In the genomic region with DNA sequence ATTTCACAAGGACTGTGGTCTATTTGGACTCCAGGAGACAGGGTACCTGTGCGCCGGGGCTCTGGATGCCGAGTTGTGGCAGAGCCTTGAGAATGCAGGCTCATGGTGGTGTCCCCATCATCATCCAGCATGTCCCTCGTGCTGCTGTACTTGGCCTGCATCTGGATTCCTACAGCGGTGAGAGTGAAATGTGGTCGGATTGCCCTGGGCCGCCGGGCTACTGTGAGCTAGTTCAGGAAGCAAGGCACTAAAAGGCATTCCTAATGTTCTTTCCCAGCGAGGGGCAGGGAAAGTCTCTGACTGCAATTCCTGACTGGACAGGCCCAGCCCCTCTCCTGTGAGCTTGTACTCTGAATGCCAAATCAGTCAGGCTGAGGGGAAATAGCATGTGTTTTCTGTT, we compare ENCODE assay signal across 15 cellular contexts. TPM values are rescaled to one million over a fixed set of nuclear protein-coding genes. Genes with fewer than 3 reads are reported as not detected.
DNase-seq lines count a peak whose midpoint lies in the region; ATAC-seq, FAIRE-seq and TF ChIP-seq lines count a peak whose summit lies in the region.
"Had no signal": no experiment of that assay in that cellular context is flagged by ENCODE, and none has a peak within 500 bp of the region (broad histone marks: within the 10 kb centered on the region; RNA-seq: fewer than 3 reads in every experiment).

A gene with protein sequence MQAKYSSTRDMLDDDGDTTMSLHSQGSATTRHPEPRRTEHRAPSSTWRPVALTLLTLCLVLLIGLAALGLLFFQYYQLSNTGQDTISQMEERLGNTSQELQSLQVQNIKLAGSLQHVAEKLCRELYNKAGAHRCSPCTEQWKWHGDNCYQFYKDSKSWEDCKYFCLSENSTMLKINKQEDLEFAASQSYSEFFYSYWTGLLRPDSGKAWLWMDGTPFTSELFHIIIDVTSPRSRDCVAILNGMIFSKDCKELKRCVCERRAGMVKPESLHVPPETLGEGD (minus strand): TSS at position 224 of the 400 bp plus-strand sequence. CDS start 63 bp downstream, at position 161.

- H3K36me3 Mint-ChIP-seq in stimulated activated memory B cell treated with anti-CD40 and anti-IgM and Interleukin-4, amounts not matched to agents 10 μg/mL and 1 μg/mL and 100 μg/mL, for 72 hours = no peaks in the 10 kb centered on the region
- H3K36me3 Mint-ChIP-seq in activated T-helper 2 cell treated with anti-CD3 and anti-CD28 coated beads, Interferon-gamma antibody, Interleukin-2, Interleukin-4, amounts not matched to agents 10 μg/mL and 5 μg/mL and 100 μg/mL, durations not matched to agents 14 hours and 24 hours and 36 hours (ENCODE audit: low read depth) = no peaks in the 10 kb centered on the region
- H3K36me3 Mint-ChIP-seq: activated naive CD4-positive, alpha-beta T cell treated with anti-CD3 and anti-CD28 coated beads, Interleukin-2, amount 10 ng/mL, durations not matched to agents 7 days and 5 days; CD4-positive, alpha-beta memory T cell had no signal

- CTCF ChIA-PET in H1 (lab: Charles Lee; ENCODE audit: partially characterized antibody) = interaction anchor here (0.6 to 1.4 kb wide), 2 partner anchors 30 to 67 kb away, joined by 3 to 4 read pairs; no protein-coding TSS in a partner anchor

- H3K23ac ChIP-seq in H1 (ENCODE audit: insufficient read length) = no peak within 1 kb of the TSS

- H3K4me1 Mint-ChIP-seq in stimulated activated memory B cell treated with anti-CD40 and anti-IgM and Interleukin-4, amounts not matched to agents 10 μg/mL and 1 μg/mL and 100 μg/mL, for 72 hours = no peaks in the 10 kb centered on the region
- no peaks in the 10 kb centered on the region for H3K4me1 Mint-ChIP-seq in activated T-helper 2 cell treated with anti-CD3 and anti-CD28 coated beads, Interferon-gamma antibody, Interleukin-2, Interleukin-4, amounts not matched to agents 10 μg/mL and 5 μg/mL and 100 μg/mL, durations not matched to agents 14 hours and 24 hours and 36 hours (ENCODE audit: low read depth)
- H3K4me1 Mint-ChIP-seq: activated naive CD4-positive, alpha-beta T cell treated with anti-CD3 and anti-CD28 coated beads, Interleukin-2, amount 10 ng/mL, durations not matched to agents 7 days and 5 days; CD4-positive, alpha-beta memory T cell had no signal

- H2BK120ac ChIP-seq in H1 (replicated peaks; ENCODE audit: low read depth, low read length) = no peak within 1 kb of the TSS

- POLR2A ChIA-PET in H1 (lab: Charles Lee; ENCODE audit: partially characterized antibody) = interaction anchor here (1.1 kb wide), 1 partner anchor 203 kb away, joined by 3 read pairs; no protein-coding TSS in a partner anchor

- H3K27me3 ChIP-seq in H1 (replicated peaks in 1 of 4; ENCODE audit: control insufficient read depth in 3 of 4, extremely low read depth in 1 of 4, insufficient read depth in 3 of 4, low read length in 3 of 4) (no peaks in the 10 kb centered on the region), stomach (peaks cover 0 to 5% (median 0%) of the 10 kb centered on the region in 3 donors)
- H3K27me3 ChIP-seq: neutrophil had no signal

- no peak within 1 kb of the TSS for H2BK20ac ChIP-seq in H1 (ENCODE audit: low read length)

- H3K4me1 ChIP-seq in H1 (replicated peaks in 1 of 4; ENCODE audit: control insufficient read depth in 3 of 4, insufficient read depth in 4 of 4, low read length in 3 of 4) = peaks cover 0 to 7% (median 4%) of the 10 kb centered on the region in 4 experiments; a peak in 5 of 7 replicates
- H3K4me1 ChIP-seq in stomach = peaks cover 0 to 25% (median 13%) of the 10 kb centered on the region in 4 donors

- H3K36me3 ChIP-seq in H1 (ENCODE audit: control insufficient read depth in 2 of 4, insufficient read depth in 4 of 4, low read length in 3 of 4) (no peaks in the 10 kb centered on the region), stomach (no peaks in the 10 kb centered on the region)
- H3K36me3 ChIP-seq: neutrophil had no signal

- H3K9me3 ChIP-seq in H1 (ENCODE audit: insufficient read depth in 2 of 2, low read depth in 1 of 2, low read length in 1 of 2) (no peaks in the 10 kb centered on the region), stomach (no peaks in the 10 kb centered on the region)
- H3K9me3 ChIP-seq: neutrophil had no signal

- peaks cover 5% of the 10 kb centered on the region for H3K9me3 Mint-ChIP-seq in stimulated activated memory B cell treated with anti-CD40 and anti-IgM and Interleukin-4, amounts not matched to agents 10 μg/mL and 1 μg/mL and 100 μg/mL, for 72 hours
- H3K9me3 Mint-ChIP-seq in activated T-helper 2 cell treated with anti-CD3 and anti-CD28 coated beads, Interferon-gamma antibody, Interleukin-2, Interleukin-4, amounts not matched to agents 10 μg/mL and 5 μg/mL and 100 μg/mL, durations not matched to agents 14 hours and 24 hours and 36 hours = no peaks in the 10 kb centered on the region

- 58% methylated on average over 9 of the region's 9 CpGs; no CpG with 5 or more reads in 1 of the 2 experiments for WGBS in H1 (ENCODE audit: extremely low coverage in 1 of 2, insufficient coverage in 1 of 2, insufficient read length in 1 of 2, insufficient replicate concordance in 2 of 2, low coverage in 1 of 2, low lambda C conversion rate in 2 of 2, missing lambda C conversion rate in 1 of 2), 2 experiments
- 44 to 54% (median 49%) methylated on average over 9 of the region's 9 CpGs for WGBS in stomach, 5 donors

- intact Hi-C loops in stomach (cut with DNase I; ENCODE audit: low total_unique reads) = no loop called here
- intact Hi-C loops in activated T-helper 2 cell treated with anti-CD3 and anti-CD28 coated beads, Interferon-gamma antibody, Interleukin-2, Interleukin-4, amounts not matched to agents 10 μg/mL and 5 μg/mL and 100 μg/mL, durations not matched to agents 14 hours and 24 hours and 36 hours (cut with micrococcal nuclease) = no loop called here

- no peak within 1 kb of the TSS for H3K56ac ChIP-seq in H1 (replicated peaks; ENCODE audit: insufficient read length, low read depth, low read length)

- H4K5ac ChIP-seq in H1 (ENCODE audit: insufficient read length, low read depth, low read length) = no peak within 1 kb of the TSS

- TF ChIP-seq CTCF in HFF-Myc (IDR thresholded peaks at IDR 0.05; ENCODE audit: low read depth, low read length, missing control alignments) (no peak), H1 (IDR thresholded peaks at IDR 0.05; ENCODE audit: control extremely low read depth in 1 of 3, insufficient read depth in 1 of 3, low read depth in 1 of 3, low read length in 3 of 3) (no peak), stomach (IDR thresholded peaks at IDR 0.05) (no peak)

- H3K9ac ChIP-seq in H1 (replicated peaks in 1 of 4; ENCODE audit: extremely low read depth in 1 of 4, low read depth in 3 of 4, low read length in 3 of 4) = no peak within 1 kb of the TSS; a peak in 1 of 7 replicates

- H2BK5ac ChIP-seq in H1 (ENCODE audit: low read depth, low read length) = no peak within 1 kb of the TSS

- no peak within 1 kb of the TSS for H3K4ac ChIP-seq in H1 (replicated peaks; ENCODE audit: insufficient read length, low read depth, low read length)

- peak in 1 of 2 experiments; percentile 29; a peak in 1 of 3 replicates for TF ChIP-seq POLR2A in H1 (IDR thresholded peaks at IDR 0.05; ENCODE audit: control extremely low read depth in 1 of 2, low read depth in 2 of 2, low read length in 2 of 2)
- no peak for TF ChIP-seq POLR2A in stomach (IDR thresholded peaks at IDR 0.05)
- TF ChIP-seq POLR2A in GM12891 (IDR thresholded peaks at IDR 0.05; ENCODE audit: low read depth, low read length) = no peak

- ATAC-seq in stimulated activated memory B cell treated with anti-CD40 and anti-IgM and Interleukin-4, amounts not matched to agents 10 μg/mL and 1 μg/mL and 100 μg/mL, for 72 hours = no peak

- no peak within 1 kb of the TSS for H2AK5ac ChIP-seq in H1 (ENCODE audit: low read depth, low read length)

- H3K27me3 Mint-ChIP-seq in stimulated activated memory B cell treated with anti-CD40 and anti-IgM and Interleukin-4, amounts not matched to agents 10 μg/mL and 1 μg/mL and 100 μg/mL, for 72 hours = peaks cover 34% of the 10 kb centered on the region
- peaks cover 2% of the 10 kb centered on the region for H3K27me3 Mint-ChIP-seq in activated T-helper 2 cell treated with anti-CD3 and anti-CD28 coated beads, Interferon-gamma antibody, Interleukin-2, Interleukin-4, amounts not matched to agents 10 μg/mL and 5 μg/mL and 100 μg/mL, durations not matched to agents 14 hours and 24 hours and 36 hours (ENCODE audit: low read depth)

- peak within 1 kb of the TSS; percentile 41 for H3K4me3 ChIP-seq in HFF-Myc (replicated peaks; ENCODE audit: low read depth, low read length)
- H3K4me3 ChIP-seq in H1 (ENCODE audit: extremely low read depth in 1 of 4, insufficient read depth in 2 of 4, low read depth in 3 of 4, low read length in 4 of 4) = no peak within 1 kb of the TSS
- peak within 1 kb of the TSS in 1 of 4 donors; percentile 11 for H3K4me3 ChIP-seq in stomach

- H3K23me2 ChIP-seq in H1 (ENCODE audit: low read depth, low read length) = no peaks in the 10 kb centered on the region

- TF ChIP-seq RAD21 in H1 (IDR thresholded peaks at IDR 0.05 in 1 of 2, conservative IDR thresholded peaks at IDR 0.05 in 1 of 2; ENCODE audit: low read depth in 2 of 2, low read length in 2 of 2) = no peak

- no peak within 1 kb of the TSS for H3K14ac ChIP-seq in H1 (ENCODE audit: insufficient read length)

- TF ChIP-seq EP300 in H1 (IDR thresholded peaks at IDR 0.05; ENCODE audit: borderline replicate concordance in 1 of 2, low read depth in 2 of 2, low read length in 2 of 2) = no peak
- TF ChIP-seq EP300 in stomach (IDR thresholded peaks at IDR 0.05) = no peak

- DNase-seq in HFF-Myc (ENCODE audit: extremely low read depth, low read depth) = peak; percentile 64
- DNase-seq in H1 (ENCODE audit: low read depth in 1 of 2, low spot score in 2 of 2) = peak; percentile 23 to 56
- peak; percentile 58 for DNase-seq in left kidney (ENCODE audit: low read depth, low spot score)
- DNase-seq in stomach = no peak
- DNase-seq in NCI-H510A (lab: John Stamatoyannopoulos, UW) = no peak
- DNase-seq in GM12891 (ENCODE audit: insufficient read length, low spot score) = no peak
- no peak for DNase-seq in activated T-helper 2 cell treated with anti-CD3 and anti-CD28 coated beads, Interferon-gamma antibody, Interleukin-2, Interleukin-4, amounts not matched to agents 10 μg/mL and 5 μg/mL and 100 μg/mL, durations not matched to agents 14 hours and 24 hours and 36 hours (ENCODE audit: low spot score)
- DNase-seq: activated CD4-positive, alpha-beta T cell treated with anti-CD3 and anti-CD28 coated beads for 4 hours; activated naive CD4-positive, alpha-beta T cell treated with anti-CD3 and anti-CD28 coated beads, Interleukin-2, amount 10 ng/mL, durations not matched to agents 7 days and 5 days; CD4-positive, alpha-beta memory T cell; MV-4-11; stimulated activated CD4-positive, alpha-beta T cell treated with anti-CD3 and anti-CD28 coated beads, Interleukin-4, amount 100 ng/mL, for 1 hour had no signal

- H3K18ac ChIP-seq in H1 (ENCODE audit: extremely low read depth, low read length) = no peak within 1 kb of the TSS

- H3K27ac Mint-ChIP-seq in stimulated activated memory B cell treated with anti-CD40 and anti-IgM and Interleukin-4, amounts not matched to agents 10 μg/mL and 1 μg/mL and 100 μg/mL, for 72 hours = no peak within 1 kb of the TSS
- no peak within 1 kb of the TSS for H3K27ac Mint-ChIP-seq in activated T-helper 2 cell treated with anti-CD3 and anti-CD28 coated beads, Interferon-gamma antibody, Interleukin-2, Interleukin-4, amounts not matched to agents 10 μg/mL and 5 μg/mL and 100 μg/mL, durations not matched to agents 14 hours and 24 hours and 36 hours
- H3K27ac Mint-ChIP-seq: activated naive CD4-positive, alpha-beta T cell treated with anti-CD3 and anti-CD28 coated beads, Interleukin-2, amount 10 ng/mL, durations not matched to agents 7 days and 5 days; CD4-positive, alpha-beta memory T cell had no signal

- peak within 1 kb of the TSS; percentile 80 for H2AFZ ChIP-seq in H1 (ENCODE audit: low read length)

- H2BK12ac ChIP-seq in H1 (ENCODE audit: low read depth, low read length) = peak within 1 kb of the TSS; percentile 78; the same call in 1 of the 2 replicates

- H3K79me1 ChIP-seq in H1 (ENCODE audit: low read depth, low read length) = no peaks in the 10 kb centered on the region

- no peak within 1 kb of the TSS for H2BK15ac ChIP-seq in H1 (ENCODE audit: low read length)

- FAIRE-seq in H1 (lab: Jason Lieb, UNC) (peak; percentile 83), GM12891 (lab: Jason Lieb, UNC) (no peak)

- H4K91ac ChIP-seq in H1 (replicated peaks; ENCODE audit: insufficient read length, low read length) = peak within 1 kb of the TSS; percentile 49

- no peaks in the 10 kb centered on the region for H4K20me1 ChIP-seq in H1 (replicated peaks in 1 of 2; ENCODE audit: control insufficient read depth in 1 of 2, insufficient read depth in 2 of 2, low read length in 2 of 2)

- no peaks in the 10 kb centered on the region for H3K79me2 ChIP-seq in H1 (ENCODE audit: control insufficient read depth in 1 of 2, insufficient read depth in 2 of 2, low read length in 2 of 2)

- no peak within 1 kb of the TSS for H3K4me2 ChIP-seq in H1 (ENCODE audit: insufficient read depth in 1 of 2, low read depth in 2 of 2, low read length in 2 of 2)

- H3K27ac ChIP-seq in H1 (ENCODE audit: low read depth, low read length) = no peak within 1 kb of the TSS
- peak within 1 kb of the TSS in 4 of 5 donors; percentile 4 to 75 (median 50) for H3K27ac ChIP-seq in stomach
- H3K27ac ChIP-seq: neutrophil had no signal

- H3K4me3 Mint-ChIP-seq in stimulated activated memory B cell treated with anti-CD40 and anti-IgM and Interleukin-4, amounts not matched to agents 10 μg/mL and 1 μg/mL and 100 μg/mL, for 72 hours = no peak within 1 kb of the TSS
- no peak within 1 kb of the TSS for H3K4me3 Mint-ChIP-seq in activated T-helper 2 cell treated with anti-CD3 and anti-CD28 coated beads, Interferon-gamma antibody, Interleukin-2, Interleukin-4, amounts not matched to agents 10 μg/mL and 5 μg/mL and 100 μg/mL, durations not matched to agents 14 hours and 24 hours and 36 hours (ENCODE audit: low read depth)
- H3K4me3 Mint-ChIP-seq: activated naive CD4-positive, alpha-beta T cell treated with anti-CD3 and anti-CD28 coated beads, Interleukin-2, amount 10 ng/mL, durations not matched to agents 7 days and 5 days; CD4-positive, alpha-beta memory T cell had no signal

- peak within 1 kb of the TSS; percentile 57; the same call in 1 of the 2 replicates for H4K8ac ChIP-seq in H1 (ENCODE audit: extremely low read depth, insufficient read depth, low read length)

RNA-seq across cellular contexts. Expression of the gene that starts here (rescaled TPM):
- total RNA-seq in H1 (2021; fragmentation: NEBNext Ultra II Directional; extraction: Animal tissue kit (Norgen Biotek cat#: 25700)) = not detected in 2 replicates
- polyA plus RNA-seq in H1 (2011; rRNA removed) (0.13 and 0.20 TPM in 2 replicates), stomach (1 to 10 TPM in 2 of 3 donors, under 1 TPM in 1; 0.46 to 3.4 (median 1.1) TPM)
- polyA plus RNA-seq in H1 (2011; cell fraction: cytosol; rRNA removed) = 0.06 TPM
- polyA plus RNA-seq in H1 (2011; cell fraction: nucleus; rRNA removed) = 0.04 TPM
- 0.15 to 0.20 TPM (median 0.19 TPM) in 3 of 4 replicates, not detected in the other for polyA plus RNA-seq in H1 (2012, experiment 1 of 2)
- not detected for polyA plus RNA-seq in H1 (2012, experiment 2 of 2)
- polyA plus RNA-seq in H1 (2013, experiment 1 of 2) = 0.16 TPM
- polyA plus RNA-seq in H1 (2013, experiment 2 of 2) = 0.11 TPM
- 0.24 TPM in 1 of 2 replicates, not detected in the other for polyA minus RNA-seq in H1 (2011; rRNA and poly(A)+ RNA removed)
- not detected for polyA minus RNA-seq in H1 (2011; cell fraction: cytosol; rRNA and poly(A)+ RNA removed)
- not detected for polyA minus RNA-seq in H1 (2011; cell fraction: nucleus; rRNA and poly(A)+ RNA removed)
- 1 to 10 TPM in 1 of 5 donors, under 1 TPM in 2, not detected in 2; 0.58 to 4.6 (median 0.87) TPM for total RNA-seq in stomach
- polyA plus RNA-seq in GM12891 (2012; ENCODE audit: low read depth, missing spikeins) = not detected
- not detected in 2 replicates for total RNA-seq in activated T-helper 2 cell treated with anti-CD3 and anti-CD28 coated beads, Interferon-gamma antibody, Interleukin-2, Interleukin-4, amounts not matched to agents 10 μg/mL and 5 μg/mL and 100 μg/mL, durations not matched to agents 14 hours and 24 hours and 36 hours
- total RNA-seq: CD4-positive, alpha-beta memory T cell; NCI-H460 had no signal
- polyA plus RNA-seq: CD4-positive, alpha-beta memory T cell had no signal

Comparison
In these comparisons a context has a peak if more than half of its experiments do, and no peak if none do; other contexts are left out.
1. Peak in DNase-seq in H1; RNA of the gene not detected or under 1 TPM.
2. DNase-seq: peak in HFF-Myc (single experiment) and left kidney (single experiment); none in stomach (single experiment), NCI-H510A (single experiment), GM12891 (single experiment) and activated T-helper 2 cell treated with anti-CD3 and anti-CD28 coated beads, Interferon-gamma antibody, Interleukin-2, Interleukin-4, amounts not matched to agents 10 μg/mL and 5 μg/mL and 100 μg/mL, durations not matched to agents 14 hours and 24 hours and 36 hours (single experiment).